9 cellular contexts compared by ENCODE assay signal in genomic region chr1:83581747-83582146, GRCh38.
"Had no signal": no experiment of that assay in that cellular context is flagged by ENCODE, and none has a peak within 500 bp of the region (broad histone marks: within the 10 kb centered on the region; RNA-seq: fewer than 3 reads in every experiment).

No MANE protein-coding gene starts in this region.

- H3K4me1 Mint-ChIP-seq: GM23338, H9 had no signal

- H2AFZ ChIP-seq: GM23248, GM23338 had no signal

- H3K4me1 ChIP-seq: HAP-1 had no signal

- H3K27ac ChIP-seq: GM23248 had no signal

- H3K4me3 ChIP-seq: GM23248, GM23338, HAP-1 had no signal

- H3K36me3 ChIP-seq: HAP-1 had no signal

- ATAC-seq: GM23338, HCT116 had no signal

- H3K4me2 ChIP-seq: GM23338 had no signal

- H3K4me3 Mint-ChIP-seq: GM23338, H9, HFFc6 had no signal

- H3K9ac ChIP-seq: GM23248 had no signal

- H3K27ac Mint-ChIP-seq: GM23338, H9, HFFc6 had no signal

- DNase-seq: GM23248, GOT3, H7, H9, HCEC 1CT, HFFc6 had no signal

- H3K9me3 ChIP-seq: HAP-1 had no signal
